1 cellular context compared by ENCODE assay signal in genomic region chr17:55284944-55285339, GRCh38.
A peak's percentile ranks its signal among the peaks of the same experiment; 100 is the strongest.
TF ChIP-seq lines count a peak whose summit lies in the region.

No MANE protein-coding gene starts in this region.

TF ChIP-seq in HepG2, 621 proteins besides CTCF, POLR2A, EP300 and RAD21 (continued from another document and continues in another):
- TF ChIP-seq NFATC3 (CRISPR knock-in tag; IDR thresholded peaks at IDR 0.05), result no peak
- no peak; the same call in 1 of the 2 replicates for TF ChIP-seq POGK (CRISPR knock-in tag; conservative IDR thresholded peaks at IDR 0.05)
- no peak for TF ChIP-seq ZNF558 (CRISPR knock-in tag; IDR thresholded peaks at IDR 0.05; ENCODE audit: borderline replicate concordance)
- no peak for TF ChIP-seq ZBTB44 (CRISPR knock-in tag; IDR thresholded peaks at IDR 0.05)
- no peak for TF ChIP-seq KLF16 (CRISPR knock-in tag; IDR thresholded peaks at IDR 0.05)
- peak; percentile 55; the same call in 1 of the 2 replicates for TF ChIP-seq MED13 (CRISPR knock-in tag; IDR thresholded peaks at IDR 0.05)
- 0 out of 2 replicates have a peak, but pooled peaks have one; percentile 12 for TF ChIP-seq ZBTB26 (CRISPR knock-in tag; IDR thresholded peaks at IDR 0.05; ENCODE audit: borderline replicate concordance)
- TF ChIP-seq MYNN (CRISPR knock-in tag; IDR thresholded peaks at IDR 0.05; ENCODE audit: low read depth), result no peak
- TF ChIP-seq ZNF207 (IDR thresholded peaks at IDR 0.05; ENCODE audit: borderline replicate concordance), result no peak
- no peak for TF ChIP-seq E2F5 (CRISPR knock-in tag; conservative IDR thresholded peaks at IDR 0.05)
- TF ChIP-seq ZNF577 (CRISPR knock-in tag; IDR thresholded peaks at IDR 0.05; ENCODE audit: borderline replicate concordance, low read depth), result no peak
- no peak for TF ChIP-seq GLI4 (CRISPR knock-in tag; IDR thresholded peaks at IDR 0.05; ENCODE audit: borderline replicate concordance)
- TF ChIP-seq HMG20B (CRISPR knock-in tag; conservative IDR thresholded peaks at IDR 0.05), result no peak
- TF ChIP-seq RFX5 (IDR thresholded peaks at IDR 0.05; ENCODE audit: low read depth, low read length), result no peak
- TF ChIP-seq SOX6 (IDR thresholded peaks at IDR 0.05), result no peak
- no peak for TF ChIP-seq SOX6 (CRISPR knock-in tag; IDR thresholded peaks at IDR 0.05)
- TF ChIP-seq HNF1A (IDR thresholded peaks at IDR 0.05; ENCODE audit: low read depth), result no peak
- no peak for TF ChIP-seq HNF1A (CRISPR knock-in tag; IDR thresholded peaks at IDR 0.05; ENCODE audit: borderline replicate concordance)
- 0 out of 2 replicates have a peak, but pooled peaks have one; percentile 6 for TF ChIP-seq KDM2A (CRISPR knock-in tag; IDR thresholded peaks at IDR 0.05; ENCODE audit: borderline replicate concordance, low read depth)
- TF ChIP-seq RBFOX2 (IDR thresholded peaks at IDR 0.05; ENCODE audit: low read depth, low read length), result peak; percentile 78
- peak; percentile 54; the same call in 1 of the 2 replicates for TF ChIP-seq ZBTB43 (CRISPR knock-in tag; conservative IDR thresholded peaks at IDR 0.05)
- TF ChIP-seq ZNF282 (IDR thresholded peaks at IDR 0.05; ENCODE audit: partially characterized antibody), result no peak
- 0 out of 2 replicates have a peak, but pooled peaks have one; percentile 21 for TF ChIP-seq ZFP36L2 (CRISPR knock-in tag; IDR thresholded peaks at IDR 0.05)
- TF ChIP-seq BRCA1 (CRISPR knock-in tag; IDR thresholded peaks at IDR 0.05), result peak; percentile 60
- TF ChIP-seq TEF (CRISPR knock-in tag; IDR thresholded peaks at IDR 0.05), result peak; percentile 63; the same call in 1 of the 2 replicates
- 0 out of 2 replicates have a peak, but pooled peaks have one; percentile 61 for TF ChIP-seq KLF12 (CRISPR knock-in tag; IDR thresholded peaks at IDR 0.05; ENCODE audit: borderline replicate concordance)
- TF ChIP-seq ZNF567 (CRISPR knock-in tag; IDR thresholded peaks at IDR 0.05; ENCODE audit: borderline replicate concordance), result no peak
- no peak for TF ChIP-seq DNMT3B (CRISPR knock-in tag; conservative IDR thresholded peaks at IDR 0.05)
- no peak for TF ChIP-seq NR2F1 (CRISPR knock-in tag; IDR thresholded peaks at IDR 0.05)
- no peak for TF ChIP-seq ZNF329 (CRISPR knock-in tag; IDR thresholded peaks at IDR 0.05; ENCODE audit: low read depth)
- TF ChIP-seq KDM4B (CRISPR knock-in tag; IDR thresholded peaks at IDR 0.05), result no peak
- TF ChIP-seq ZNF766 (CRISPR knock-in tag; IDR thresholded peaks at IDR 0.05; ENCODE audit: borderline replicate concordance), result peak; percentile 65; the same call in 1 of the 2 replicates
- no peak for TF ChIP-seq RORA (CRISPR knock-in tag; IDR thresholded peaks at IDR 0.05)
- TF ChIP-seq NCOA5 (CRISPR knock-in tag; IDR thresholded peaks at IDR 0.05), result peak; percentile 64; the same call in 1 of the 2 replicates
- no peak for TF ChIP-seq RNF2 (conservative IDR thresholded peaks at IDR 0.05; ENCODE audit: low read depth)
- no peak for TF ChIP-seq ZNF318 (CRISPR knock-in tag; IDR thresholded peaks at IDR 0.05)
- no peak; the same call in 1 of the 2 replicates for TF ChIP-seq ZNF749 (CRISPR knock-in tag; IDR thresholded peaks at IDR 0.05; ENCODE audit: borderline replicate concordance)
- no peak; the same call in 1 of the 2 replicates for TF ChIP-seq NFYC (CRISPR knock-in tag; IDR thresholded peaks at IDR 0.05)
- peak; percentile 6; the same call in 1 of the 2 replicates for TF ChIP-seq ZNF704 (CRISPR knock-in tag; IDR thresholded peaks at IDR 0.05; ENCODE audit: borderline replicate concordance)
- TF ChIP-seq HDAC6 (IDR thresholded peaks at IDR 0.05; ENCODE audit: low read depth, low read length), result no peak
- no peak for TF ChIP-seq HOXA3 (CRISPR knock-in tag; IDR thresholded peaks at IDR 0.05)
